Comparison of ENCODE assay signal across 8 cellular contexts in genomic region chr1:15027515-15027948, GRCh38.
A peak's percentile ranks its signal among the peaks of the same experiment; 100 is the strongest.
DNase-seq lines count a peak whose midpoint lies in the region; ATAC-seq and TF ChIP-seq lines count a peak whose summit lies in the region.

No MANE protein-coding gene starts in this region.

- CTCF ChIA-PET in HEK293T (lab: Yijun Ruan, JAX) = interaction anchor here (0.5 to 1.5 kb wide), 13 partner anchors 13 to 888 kb away, joined by 3 to 10 read pairs (median 3); no protein-coding TSS in a partner anchor

- ATAC-seq in HG03457 (IDR thresholded peaks at IDR 0.05; ENCODE audit: unreplicated experiment) (no peak), HG03196 (IDR thresholded peaks at IDR 0.05; ENCODE audit: unreplicated experiment) (no peak)

- POLR2A ChIA-PET in HEK293T (lab: Yijun Ruan, JAX) = no interaction called here

- H3K4me1 ChIP-seq in SJSA1 (replicated peaks) (peaks cover 7% of the 10 kb centered on the region), colonic mucosa (peaks cover 5% of the 10 kb centered on the region)

- no peak overlapping the region for H3K4me3 ChIP-seq in SJSA1
- no peak overlapping the region for H3K4me3 ChIP-seq in colonic mucosa

- H3K36me3 ChIP-seq in SJSA1 (no peaks in the 10 kb centered on the region), colonic mucosa (no peaks in the 10 kb centered on the region)

- TF ChIP-seq CTCF in colonic mucosa (IDR thresholded peaks at IDR 0.05) = peak; percentile 89

- H3K9me3 ChIP-seq in SJSA1 (replicated peaks) (no peaks in the 10 kb centered on the region), colonic mucosa (no peaks in the 10 kb centered on the region)

- DNase-seq in COLO829 (ENCODE audit: low spot score) = peak; percentile 63
- DNase-seq in HEK293T (ENCODE audit: extremely low spot score) = peak; percentile 76
- DNase-seq in SJSA1 (ENCODE audit: low read depth in 1 of 2, low spot score in 2 of 2) = peak; percentile 68 to 69
- DNase-seq in colonic mucosa = peak; percentile 82
- DNase-seq in stimulated activated CD4-positive, alpha-beta T cell treated with anti-CD3 and anti-CD28 coated beads, TNF-alpha, amount 100 ng/mL, for 48 hours (ENCODE audit: low read depth in 3 of 3) = peak in 2 of 3 donors; percentile 18 to 25

- H3K9ac ChIP-seq in colonic mucosa (ENCODE audit: low read depth in 2 of 2, low read length in 2 of 2) = no peak overlapping the region

- intact Hi-C loops in colonic mucosa (cut with DNase I) = loop anchor here (5.0 to 10.0 kb wide), 3 partner anchors 110 to 913 kb away; no protein-coding TSS in a partner anchor

- H3K27ac ChIP-seq in SJSA1 = no peak overlapping the region
- no peak overlapping the region for H3K27ac ChIP-seq in colonic mucosa
- H3K27ac ChIP-seq in layer of hippocampus (ENCODE audit: low read depth, low read length) = peak overlapping the region; percentile 69

- no peaks in the 10 kb centered on the region for H3K27me3 ChIP-seq in SJSA1 (replicated peaks)
- no peaks in the 10 kb centered on the region for H3K27me3 ChIP-seq in colonic mucosa
- H3K27me3 ChIP-seq in layer of hippocampus (ENCODE audit: control insufficient read depth, insufficient read depth, low read length) = no peaks in the 10 kb centered on the region

TF ChIP-seq in HEK293T, 16 proteins besides CTCF, POLR2A, EP300 and RAD21:
- TF ChIP-seq SUZ12 (IDR thresholded peaks at IDR 0.05) (no peak), CTBP1 (IDR thresholded peaks at IDR 0.05; ENCODE audit: borderline replicate concordance) (no peak), FOXM1 (IDR thresholded peaks at IDR 0.05; ENCODE audit: borderline replicate concordance) (no peak), L3MBTL2 (conservative IDR thresholded peaks at IDR 0.05) (no peak), TARDBP (IDR thresholded peaks at IDR 0.05) (no peak), LEF1 (IDR thresholded peaks at IDR 0.05; ENCODE audit: borderline replicate concordance) (no peak), PKNOX1 (IDR thresholded peaks at IDR 0.05) (no peak), SP1 (IDR thresholded peaks at IDR 0.05) (no peak), BHLHE40 (IDR thresholded peaks at IDR 0.05; ENCODE audit: borderline replicate concordance) (no peak), HDGF (IDR thresholded peaks at IDR 0.05; ENCODE audit: borderline replicate concordance) (no peak), FOXK2 (IDR thresholded peaks at IDR 0.05) (no peak), ZNF384 (IDR thresholded peaks at IDR 0.05) (no peak)

Comparison
In these comparisons a context has a peak if more than half of its experiments do, and no peak if none do; other contexts are left out.
1. DNase-seq: peak in every context shown above with its lines; median percentile 82 in colonic mucosa; 76 in HEK293T; 68 in SJSA1; 63 in COLO829; 22 in stimulated activated CD4-positive, alpha-beta T cell treated with anti-CD3 and anti-CD28 coated beads, TNF-alpha, amount 100 ng/mL, for 48 hours.